ENCODE assay signal across 8 cellular contexts in genomic region chr1:112673589-112674439, GRCh38. TPM values are rescaled to one million over a fixed set of nuclear protein-coding genes. Genes with fewer than 3 reads are reported as not detected.
DNase-seq lines count a peak whose midpoint lies in the region; ATAC-seq, FAIRE-seq and TF ChIP-seq lines count a peak whose summit lies in the region.

No MANE protein-coding gene starts in this region.

- H3K4me1 ChIP-seq in mammary epithelial cell (ENCODE audit: insufficient read depth, low read length) (peaks cover 22% of the 10 kb centered on the region), keratinocyte (ENCODE audit: control insufficient read depth, extremely low read depth, insufficient read depth, low read length) (peaks cover 20% of the 10 kb centered on the region), spleen (peaks cover 18 to 59% (median 42%) of the 10 kb centered on the region in 6 donors)

- H3K4me2 ChIP-seq in mammary epithelial cell (ENCODE audit: insufficient read depth, low read depth, low read length), result peak overlapping the region; percentile 96
- peak overlapping the region; percentile 94 for H3K4me2 ChIP-seq in keratinocyte (ENCODE audit: control insufficient read depth, extremely low read depth, insufficient read depth, low read depth, low read length)

- CTCF ChIA-PET in mammary epithelial cell (lab: Charles Lee; ENCODE audit: low non-redundant PET), result interaction anchor here (0.5 to 1.4 kb wide), 8 partner anchors 10 to 315 kb away, joined by 3 to 26 read pairs (median 5); no protein-coding TSS in a partner anchor

- FAIRE-seq in keratinocyte (lab: Jason Lieb, UNC), result peak; percentile 63

- H3K36me3 ChIP-seq in mammary epithelial cell (ENCODE audit: insufficient read depth, low read length), result peaks cover 21% of the 10 kb centered on the region
- peaks cover 8 to 15% of the 10 kb centered on the region in 2 experiments for H3K36me3 ChIP-seq in keratinocyte (ENCODE audit: control insufficient read depth in 2 of 2, extremely low read depth in 1 of 2, insufficient read depth in 2 of 2, low read length in 2 of 2)
- H3K36me3 ChIP-seq in spleen, result peaks cover 0 to 39% (median 30%) of the 10 kb centered on the region in 6 donors

- H3K9me3 ChIP-seq in mammary epithelial cell (replicated peaks; ENCODE audit: insufficient read depth, low read length) (no peaks in the 10 kb centered on the region), keratinocyte (ENCODE audit: control insufficient read depth, low read depth, low read length) (no peaks in the 10 kb centered on the region), spleen (no peaks in the 10 kb centered on the region)

- 6% methylated on average over 10 of the region's 18 CpGs for WGBS in mammary epithelial cell (ENCODE audit: low coverage, missing lambda C conversion rate)
- WGBS in spleen, 5 donors, result 5 to 10% (median 8%) methylated on average over 17 to 18 of the region's 18 CpGs

- intact Hi-C loops in mammary epithelial cell (cut with micrococcal nuclease) (loop anchor here (1.0 kb wide), 4 partner anchors 13 to 283 kb away; partner anchors contain the start of gene RHOC), spleen (cut with DNase I; ENCODE audit: low total_unique reads) (loop anchor here (10.0 kb wide), 1 partner anchor 49 kb away; no protein-coding TSS in a partner anchor)

- TF ChIP-seq CTCF in mammary epithelial cell (conservative IDR thresholded peaks at IDR 0.05 in 1 of 2, IDR thresholded peaks at IDR 0.05 in 1 of 2; ENCODE audit: extremely low read depth in 1 of 2, insufficient read depth in 1 of 2, low read depth in 1 of 2, low read length in 2 of 2), result peak; percentile 47 to 62
- peak; percentile 36 to 59 (median 52) for TF ChIP-seq CTCF in keratinocyte (optimal IDR thresholded peaks at IDR 0.05 in 1 of 3, IDR thresholded peaks at IDR 0.05 in 1 of 3, conservative IDR thresholded peaks at IDR 0.05 in 1 of 3; ENCODE audit: extremely low read depth in 1 of 3, insufficient read depth in 2 of 3, low read length in 3 of 3)
- TF ChIP-seq CTCF in spleen (IDR thresholded peaks at IDR 0.05 in 8 of 11, conservative IDR thresholded peaks at IDR 0.05 in 3 of 11), result peak in 8 of 11 experiments; percentile 14 to 46 (median 37)

- no peaks in the 10 kb centered on the region for H3K9me1 ChIP-seq in keratinocyte (ENCODE audit: control insufficient read depth, extremely low read depth, insufficient read depth, low read length)

- H3K27ac ChIP-seq in mammary epithelial cell (ENCODE audit: insufficient read depth, low read depth, low read length) (peak overlapping the region; percentile 78), keratinocyte (ENCODE audit: control insufficient read depth, insufficient read depth, low read length) (peak overlapping the region; percentile 80), spleen (peak overlapping the region; percentile 79 to 94 (median 92))

- H4K20me1 ChIP-seq in mammary epithelial cell (ENCODE audit: insufficient read depth, low read length) (no peaks in the 10 kb centered on the region), keratinocyte (ENCODE audit: control insufficient read depth, extremely low read depth, insufficient read depth, low read length) (no peaks in the 10 kb centered on the region)

- dilution Hi-C loops in mammary epithelial cell (cut with HindIII; ENCODE audit: low sequenced_read_pairs), result no loop called here
- dilution Hi-C loops in keratinocyte (cut with MboI; ENCODE audit: extremely low pct_ligation_motif_present, low sequenced_read_pairs), result no loop called here

- H2AFZ ChIP-seq in mammary epithelial cell (ENCODE audit: low read depth, low read length) (peak overlapping the region; percentile 81), keratinocyte (ENCODE audit: control insufficient read depth, low read length) (no peak overlapping the region)

- BruUV-seq in mammary epithelial cell (replicated peaks; lab: Mats Ljungman, UMichigan), result TSS peak; percentile 22

- H3K4me3 ChIP-seq in mammary epithelial cell (replicated peaks in 1 of 3; ENCODE audit: insufficient read depth in 1 of 3, low read depth in 2 of 3, low read length in 3 of 3) (peak overlapping the region; percentile 69 to 86 (median 72)), keratinocyte (ENCODE audit: control insufficient read depth in 2 of 3, extremely low read depth in 1 of 3, insufficient read depth in 2 of 3, low read depth in 1 of 3, low read length in 3 of 3) (peak overlapping the region; percentile 79 to 90 (median 85)), spleen (peak overlapping the region; percentile 73 to 95 (median 80))

- TF ChIP-seq POLR2A in spleen (IDR thresholded peaks at IDR 0.05), result no peak

- peaks cover 42% of the 10 kb centered on the region for H3K79me2 ChIP-seq in mammary epithelial cell (ENCODE audit: insufficient read depth, low read length)
- peaks cover 14% of the 10 kb centered on the region for H3K79me2 ChIP-seq in keratinocyte (ENCODE audit: control insufficient read depth, insufficient read depth, low read length)

- in situ Hi-C loops in mammary epithelial cell (cut with MboI; ENCODE audit: low sequenced_read_pairs in 2 of 2), result no loop called here

- ATAC-seq in GM21723 (IDR thresholded peaks at IDR 0.05; ENCODE audit: unreplicated experiment) (peak; percentile 7), GM19324 (IDR thresholded peaks at IDR 0.05; ENCODE audit: low FRiP score, unreplicated experiment) (no peak), GM21526 (IDR thresholded peaks at IDR 0.05; ENCODE audit: low FRiP score, unreplicated experiment) (no peak)

- H3K9ac ChIP-seq in mammary epithelial cell (ENCODE audit: insufficient read depth, low read length) (peak overlapping the region; percentile 83), keratinocyte (ENCODE audit: control insufficient read depth, extremely low read depth, insufficient read depth, low read length) (peak overlapping the region; percentile 84)

- DNase-seq in DMS 273 treated with DMSO at 0.1 percent for 48 hours (lab: John Stamatoyannopoulos, UW), result peak; percentile 46
- peak; percentile 72 for DNase-seq in NOMO-1 treated with DMSO at 0.1 percent for 48 hours (lab: John Stamatoyannopoulos, UW; ENCODE audit: unreplicated experiment)
- peak; percentile 47 for DNase-seq in mammary epithelial cell
- DNase-seq in keratinocyte (ENCODE audit: low read depth, low spot score), result no peak
- DNase-seq in spleen, result no peak

- H3K27me3 ChIP-seq in mammary epithelial cell (ENCODE audit: insufficient read depth, low read length) (no peaks in the 10 kb centered on the region), keratinocyte (ENCODE audit: control insufficient read depth, extremely low read depth, insufficient read depth, low read length) (no peaks in the 10 kb centered on the region), spleen (replicated peaks in 1 of 7) (no peaks in the 10 kb centered on the region)

RNA-seq across cellular contexts. Expression of gene MOV10, which starts 0.6 kb away (rescaled TPM):
- total RNA-seq in mammary epithelial cell (10 to 100 TPM; 52.2 to 76.0 TPM), spleen (10 to 100 TPM; 45.5 to 92.3 (median 60.2) TPM)
- polyA plus RNA-seq in mammary epithelial cell (65.2 TPM), keratinocyte (28.6 to 39.2 TPM (median 30.6 TPM) in 3 replicates), spleen (10 to 100 TPM; 23.5 to 62.5 (median 50.8) TPM)
- polyA minus RNA-seq in mammary epithelial cell (81.0 TPM), keratinocyte (37.8 to 59.4 TPM (median 52.1 TPM) in 3 replicates)
- 36.0 TPM for polyA plus RNA-seq in keratinocyte (2011; ENCODE audit: low read depth)
- 20.5 and 26.0 TPM in 2 replicates for polyA plus RNA-seq in keratinocyte (2011; cell fraction: cytosol; rRNA removed)
- 86.0 and 114 TPM in 2 replicates for polyA plus RNA-seq in keratinocyte (2011; cell fraction: nucleus; rRNA removed)
- 35.4 and 47.6 TPM in 2 replicates for polyA plus RNA-seq in keratinocyte (2012; ENCODE audit: low replicate concordance)
- 49.7 TPM for polyA minus RNA-seq in keratinocyte (2011; cell fraction: cytosol; rRNA and poly(A)+ RNA removed)
- polyA minus RNA-seq in keratinocyte (2011; cell fraction: nucleus; rRNA and poly(A)+ RNA removed), result 53.8 and 55.9 TPM in 2 replicates

RNA-seq across cellular contexts. Expression of gene RHOC, which starts 33.1 kb away (rescaled TPM):
- total RNA-seq in mammary epithelial cell (100 to 1,000 TPM; 383 to 495 TPM), spleen (100 to 1,000 TPM; 125 to 292 (median 210) TPM)
- polyA plus RNA-seq in mammary epithelial cell (1,160 TPM), keratinocyte (639 to 942 TPM (median 813 TPM) in 3 replicates), spleen (100 to 1,000 TPM; 120 to 323 (median 153) TPM)
- polyA minus RNA-seq in mammary epithelial cell (644 TPM), keratinocyte (503 to 721 TPM (median 560 TPM) in 3 replicates)
- polyA plus RNA-seq in keratinocyte (2011; ENCODE audit: low read depth), result 318 TPM
- 729 and 994 TPM in 2 replicates for polyA plus RNA-seq in keratinocyte (2011; cell fraction: cytosol; rRNA removed)
- 447 and 491 TPM in 2 replicates for polyA plus RNA-seq in keratinocyte (2011; cell fraction: nucleus; rRNA removed)
- polyA plus RNA-seq in keratinocyte (2012; ENCODE audit: low replicate concordance), result 415 and 728 TPM in 2 replicates
- polyA minus RNA-seq in keratinocyte (2011; cell fraction: cytosol; rRNA and poly(A)+ RNA removed), result 621 TPM
- 137 and 149 TPM in 2 replicates for polyA minus RNA-seq in keratinocyte (2011; cell fraction: nucleus; rRNA and poly(A)+ RNA removed)

RNA-seq across cellular contexts. Expression of gene PPM1J, which starts 41.3 kb away (rescaled TPM):
- 1 to 10 TPM; 6.2 to 9.4 TPM for total RNA-seq in mammary epithelial cell
- 6.2 TPM for polyA plus RNA-seq in mammary epithelial cell
- 5.6 TPM for polyA minus RNA-seq in mammary epithelial cell
- 7.7 to 14.2 TPM (median 7.7 TPM) in 3 replicates for polyA plus RNA-seq in keratinocyte
- 1.3 TPM for polyA plus RNA-seq in keratinocyte (2011; ENCODE audit: low read depth)
- polyA plus RNA-seq in keratinocyte (2011; cell fraction: cytosol; rRNA removed), result 5.5 and 8.3 TPM in 2 replicates
- polyA plus RNA-seq in keratinocyte (2011; cell fraction: nucleus; rRNA removed), result 32.6 and 41.3 TPM in 2 replicates
- polyA plus RNA-seq in keratinocyte (2012; ENCODE audit: low replicate concordance), result 7.1 and 7.8 TPM in 2 replicates
- 4.0 to 7.7 TPM (median 6.9 TPM) in 3 replicates for polyA minus RNA-seq in keratinocyte
- 6.9 TPM for polyA minus RNA-seq in keratinocyte (2011; cell fraction: cytosol; rRNA and poly(A)+ RNA removed)
- 3.6 and 3.9 TPM in 2 replicates for polyA minus RNA-seq in keratinocyte (2011; cell fraction: nucleus; rRNA and poly(A)+ RNA removed)
- 1 to 10 TPM in 5 of 7 donors, under 1 TPM in 2; 0.51 to 1.8 (median 1.3) TPM for total RNA-seq in spleen
- polyA plus RNA-seq in spleen, result 1 to 10 TPM; 1.3 to 1.9 (median 1.5) TPM

RNA-seq across cellular contexts. Expression of gene CAPZA1, which starts 54.2 kb away (rescaled TPM):
- total RNA-seq in mammary epithelial cell, result 100 to 1,000 TPM; 188 to 192 TPM
- 136 TPM for polyA plus RNA-seq in mammary epithelial cell
- polyA minus RNA-seq in mammary epithelial cell, result 212 TPM
- polyA plus RNA-seq in keratinocyte, result 151 to 239 TPM (median 221 TPM) in 3 replicates
- 220 TPM for polyA plus RNA-seq in keratinocyte (2011; ENCODE audit: low read depth)
- polyA plus RNA-seq in keratinocyte (2011; cell fraction: cytosol; rRNA removed), result 164 and 254 TPM in 2 replicates
- polyA plus RNA-seq in keratinocyte (2011; cell fraction: nucleus; rRNA removed), result 166 and 240 TPM in 2 replicates
- polyA plus RNA-seq in keratinocyte (2012; ENCODE audit: low replicate concordance), result 118 and 146 TPM in 2 replicates
- polyA minus RNA-seq in keratinocyte, result 33.1 to 433 TPM (median 188 TPM) in 3 replicates
- 265 TPM for polyA minus RNA-seq in keratinocyte (2011; cell fraction: cytosol; rRNA and poly(A)+ RNA removed)
- polyA minus RNA-seq in keratinocyte (2011; cell fraction: nucleus; rRNA and poly(A)+ RNA removed), result 93.3 and 181 TPM in 2 replicates
- total RNA-seq in spleen, result 100 to 1,000 TPM; 190 to 354 (median 259) TPM
- 100 to 1,000 TPM; 105 to 132 (median 117) TPM for polyA plus RNA-seq in spleen

RNA-seq across cellular contexts. Expression of gene ST7L, which starts 54.9 kb away (rescaled TPM):
- total RNA-seq in mammary epithelial cell (10 to 100 TPM; 19.2 to 22.3 TPM), spleen (10 to 100 TPM; 14.1 to 23.9 (median 22.2) TPM)
- polyA plus RNA-seq in mammary epithelial cell (8.3 TPM), keratinocyte (7.7 to 13.4 TPM (median 10.3 TPM) in 3 replicates), spleen (1 to 10 TPM; 6.1 to 7.7 (median 6.9) TPM)
- polyA minus RNA-seq in mammary epithelial cell (11.5 TPM), keratinocyte (4.0 to 15.7 TPM (median 6.2 TPM) in 3 replicates)
- polyA plus RNA-seq in keratinocyte (2011; ENCODE audit: low read depth), result 16.9 TPM
- 5.1 and 9.3 TPM in 2 replicates for polyA plus RNA-seq in keratinocyte (2011; cell fraction: cytosol; rRNA removed)
- 14.3 and 16.3 TPM in 2 replicates for polyA plus RNA-seq in keratinocyte (2011; cell fraction: nucleus; rRNA removed)
- polyA plus RNA-seq in keratinocyte (2012; ENCODE audit: low replicate concordance), result 11.3 and 11.7 TPM in 2 replicates
- 3.6 TPM for polyA minus RNA-seq in keratinocyte (2011; cell fraction: cytosol; rRNA and poly(A)+ RNA removed)
- 9.2 and 9.7 TPM in 2 replicates for polyA minus RNA-seq in keratinocyte (2011; cell fraction: nucleus; rRNA and poly(A)+ RNA removed)

Comparison
In these comparisons a context has a peak if more than half of its experiments do, and no peak if none do; other contexts are left out.
1. DNase-seq: peak in DMS 273 treated with DMSO at 0.1 percent for 48 hours (single experiment), NOMO-1 treated with DMSO at 0.1 percent for 48 hours (single experiment) and mammary epithelial cell (single experiment); none in keratinocyte (single experiment) and spleen (single experiment).
2. Peak in every context shown above with its lines, with median percentiles within 50 percentile points of each other: H3K27ac ChIP-seq, H3K4me3 ChIP-seq and CTCF ChIP-seq.